In genomic region chr17:44797809-44798208, GRCh38 we compare ENCODE assay signal across 17 cellular contexts. TPM values are rescaled to one million over a fixed set of nuclear protein-coding genes. Genes with fewer than 3 reads are reported as not detected.
A peak's percentile ranks its signal among the peaks of the same experiment; 100 is the strongest.
DNase-seq lines count a peak whose midpoint lies in the region; ATAC-seq, FAIRE-seq and TF ChIP-seq lines count a peak whose summit lies in the region.
"Had no signal": no experiment of that assay in that cellular context is flagged by ENCODE, and none has a peak within 500 bp of the region (broad histone marks: within the 10 kb centered on the region; RNA-seq: fewer than 3 reads in every experiment).

No MANE protein-coding gene starts in this region.

- peak overlapping the region; percentile 36 for H3K27ac ChIP-seq in psoas muscle

- H3K27me3 Mint-ChIP-seq in activated naive CD4-positive, alpha-beta T cell treated with anti-CD3 and anti-CD28 coated beads, Interleukin-2, amount 10 ng/mL, durations not matched to agents 7 days and 5 days, result peaks cover 17% of the 10 kb centered on the region

- no peak for TF ChIP-seq POLR2A in H54 (IDR thresholded peaks at IDR 0.05; ENCODE audit: low read depth, low read length)

- no peak for FAIRE-seq in H54 (lab: Jason Lieb, UNC)
- FAIRE-seq: K562 had no signal

- CTCF ChIA-PET in activated naive CD4-positive, alpha-beta T cell treated with anti-CD3 and anti-CD28 coated beads, Interleukin-2, amount 10 ng/mL, durations not matched to agents 7 days and 5 days (lab: Charles Lee), result interaction anchor here (1.0 to 2.5 kb wide), 4 partner anchors 19 to 264 kb away, joined by 3 to 14 read pairs (median 4); no protein-coding TSS in a partner anchor

- in situ Hi-C loops in astrocyte of the spinal cord (cut with HindIII; ENCODE audit: low sequenced_read_pairs), result no loop called here

- ATAC-seq in left ventricle myocardium superior, result peak; percentile 57
- ATAC-seq in psoas muscle, result no peak
- no peak for ATAC-seq in GM21447 (IDR thresholded peaks at IDR 0.05; ENCODE audit: unreplicated experiment)
- ATAC-seq: effector memory CD8-positive, alpha-beta T cell; K562; stimulated activated effector memory CD8-positive, alpha-beta T cell treated with anti-CD3 and anti-CD28 coated beads, Interleukin-12 subunit alpha, Interleukin-12 subunit beta, amount 100 ng/mL, for 72 hours had no signal

- DNase-seq in EL, result peak; percentile 36
- peak; percentile 17 for DNase-seq in astrocyte of the spinal cord (ENCODE audit: low read depth, low spot score)
- no peak for DNase-seq in left ventricle myocardium superior
- DNase-seq in psoas muscle, result no peak
- no peak for DNase-seq in activated naive CD4-positive, alpha-beta T cell treated with anti-CD3 and anti-CD28 coated beads, Interleukin-2, amount 10 ng/mL, durations not matched to agents 7 days and 5 days
- no peak for DNase-seq in H54 (ENCODE audit: insufficient read length, low spot score)
- no peak for DNase-seq in activated CD4-positive, alpha-beta T cell treated with anti-CD3 and anti-CD28 coated beads, Interleukin-2, amount 50 U/mL, for 1 hour
- DNase-seq: effector memory CD8-positive, alpha-beta T cell; NCI-H1436; SK-N-SH; stimulated activated CD4-positive, alpha-beta T cell treated with anti-CD3 and anti-CD28 coated beads, Interleukin-4, amount 100 ng/mL, for 4 hours had no signal

- H3K27ac Mint-ChIP-seq in activated naive CD4-positive, alpha-beta T cell treated with anti-CD3 and anti-CD28 coated beads, Interleukin-2, amount 10 ng/mL, durations not matched to agents 7 days and 5 days, result no peak overlapping the region
- H3K27ac Mint-ChIP-seq: effector memory CD8-positive, alpha-beta T cell; stimulated activated effector memory CD8-positive, alpha-beta T cell treated with anti-CD3 and anti-CD28 coated beads, Interleukin-12 subunit alpha, Interleukin-12 subunit beta, amount 100 ng/mL, for 72 hours had no signal

- H3K36me3 ChIP-seq in psoas muscle (ENCODE audit: insufficient read depth in 1 of 2, low read depth in 1 of 2), result no peaks in the 10 kb centered on the region

- H3K36me3 Mint-ChIP-seq in activated naive CD4-positive, alpha-beta T cell treated with anti-CD3 and anti-CD28 coated beads, Interleukin-2, amount 10 ng/mL, durations not matched to agents 7 days and 5 days, result no peaks in the 10 kb centered on the region
- H3K36me3 Mint-ChIP-seq: stimulated activated effector memory CD8-positive, alpha-beta T cell treated with anti-CD3 and anti-CD28 coated beads, Interleukin-12 subunit alpha, Interleukin-12 subunit beta, amount 100 ng/mL, for 72 hours had no signal

- intact Hi-C loops in left ventricle myocardium superior (cut with micrococcal nuclease) (no loop called here), psoas muscle (cut with DNase I) (loop anchor here in 1 of 2 donors (5.0 kb wide), 1 partner anchor 34 kb away; the partner anchor contains the start of gene GJC1)

- H3K9me3 ChIP-seq in psoas muscle, result no peaks in the 10 kb centered on the region
- H3K9me3 ChIP-seq: SK-N-SH had no signal

- TF ChIP-seq CTCF in astrocyte of the spinal cord (IDR thresholded peaks at IDR 0.05; ENCODE audit: low read depth, low read length) (no peak), psoas muscle (IDR thresholded peaks at IDR 0.05) (no peak)

- H3K4me3 Mint-ChIP-seq in activated naive CD4-positive, alpha-beta T cell treated with anti-CD3 and anti-CD28 coated beads, Interleukin-2, amount 10 ng/mL, durations not matched to agents 7 days and 5 days, result no peak overlapping the region
- H3K4me3 Mint-ChIP-seq: effector memory CD8-positive, alpha-beta T cell; stimulated activated effector memory CD8-positive, alpha-beta T cell treated with anti-CD3 and anti-CD28 coated beads, Interleukin-12 subunit alpha, Interleukin-12 subunit beta, amount 100 ng/mL, for 72 hours had no signal

- peaks cover 8% of the 10 kb centered on the region for H3K4me1 Mint-ChIP-seq in activated naive CD4-positive, alpha-beta T cell treated with anti-CD3 and anti-CD28 coated beads, Interleukin-2, amount 10 ng/mL, durations not matched to agents 7 days and 5 days
- H3K4me1 Mint-ChIP-seq: stimulated activated effector memory CD8-positive, alpha-beta T cell treated with anti-CD3 and anti-CD28 coated beads, Interleukin-12 subunit alpha, Interleukin-12 subunit beta, amount 100 ng/mL, for 72 hours had no signal

- no peaks in the 10 kb centered on the region for H3K9me3 Mint-ChIP-seq in activated naive CD4-positive, alpha-beta T cell treated with anti-CD3 and anti-CD28 coated beads, Interleukin-2, amount 10 ng/mL, durations not matched to agents 7 days and 5 days
- H3K9me3 Mint-ChIP-seq: effector memory CD8-positive, alpha-beta T cell; stimulated activated effector memory CD8-positive, alpha-beta T cell treated with anti-CD3 and anti-CD28 coated beads, Interleukin-12 subunit alpha, Interleukin-12 subunit beta, amount 100 ng/mL, for 72 hours had no signal

- 82 to 85% (median 84%) methylated on average over 11 of the region's 11 CpGs for WGBS in psoas muscle, 3 donors

- no peaks in the 10 kb centered on the region for H3K27me3 ChIP-seq in psoas muscle (ENCODE audit: insufficient read depth in 3 of 3, low read length in 2 of 3)

- peaks cover 10% of the 10 kb centered on the region for H3K4me1 ChIP-seq in psoas muscle

- H3K4me3 ChIP-seq in astrocyte of the spinal cord (ENCODE audit: low read depth, low read length), result no peak overlapping the region
- no peak overlapping the region for H3K4me3 ChIP-seq in psoas muscle
- H3K4me3 ChIP-seq: K562 had no signal

RNA-seq across cellular contexts. Expression of gene GJC1, which starts 32.3 kb away (rescaled TPM):
- total RNA-seq in left ventricle myocardium superior, result 18.6 TPM
- 1 to 10 TPM; 4.7 to 7.9 (median 5.7) TPM for total RNA-seq in psoas muscle
- 1 to 10 TPM; 2.2 to 2.7 (median 2.5) TPM for polyA plus RNA-seq in psoas muscle

RNA-seq across cellular contexts. Expression of gene ADAM11, which starts 39.0 kb away (rescaled TPM):
- total RNA-seq in left ventricle myocardium superior (27.2 TPM), psoas muscle (under 1 TPM in 2 of 4 donors, not detected in 2; 0.15 to 0.26 TPM)
- polyA plus RNA-seq in psoas muscle, result under 1 TPM; 0.03 to 0.21 (median 0.05) TPM

RNA-seq across cellular contexts. Expression of gene HIGD1B, which starts 49.9 kb away (rescaled TPM):
- total RNA-seq in left ventricle myocardium superior (22.2 TPM), psoas muscle (10 to 100 TPM in 1 of 4 donors, 1 to 10 TPM in 3; 4.6 to 17.9 (median 6.7) TPM)
- 10 to 100 TPM in 2 of 3 donors, 1 to 10 TPM in 1; 10.0 to 14.2 (median 13.1) TPM for polyA plus RNA-seq in psoas muscle
- total RNA-seq: H4, K562, kidney epithelial cell, renal cortical epithelial cell had no signal
- polyA plus RNA-seq: K562, SK-N-SH had no signal

Comparison
In these comparisons a context has a peak if more than half of its experiments do, and no peak if none do; other contexts are left out.
1. DNase-seq: peak in EL (single experiment) and astrocyte of the spinal cord (single experiment); none in left ventricle myocardium superior (single experiment), psoas muscle (0 of 2), activated naive CD4-positive, alpha-beta T cell treated with anti-CD3 and anti-CD28 coated beads, Interleukin-2, amount 10 ng/mL, durations not matched to agents 7 days and 5 days (single experiment), H54 (single experiment) and activated CD4-positive, alpha-beta T cell treated with anti-CD3 and anti-CD28 coated beads, Interleukin-2, amount 50 U/mL, for 1 hour (single experiment).
2. RNA of gene ADAM11, which starts 39.0 kb away (total RNA-seq): 27.2 TPM in left ventricle myocardium superior (single experiment); 0.15 to 0.26 TPM in psoas muscle; every median in the first group is over 10 times any median in the second.